ENCODE assay signal across 8 cellular contexts in genomic region chr15:78873796-78874761, GRCh38. TPM values are rescaled to one million over a fixed set of nuclear protein-coding genes. Genes with fewer than 3 reads are reported as not detected.
DNase-seq lines count a peak whose midpoint lies in the region; ATAC-seq, FAIRE-seq and TF ChIP-seq lines count a peak whose summit lies in the region.

No MANE protein-coding gene starts in this region.

- H3K9me3 Mint-ChIP-seq in natural killer cell = no peaks in the 10 kb centered on the region

- peaks cover 6% of the 10 kb centered on the region for H3K36me3 Mint-ChIP-seq in natural killer cell

- peak overlapping the region; percentile 99 to 100 for H3K27ac Mint-ChIP-seq in natural killer cell

- 1 to 100% methylated on average over 1 to 37 of the region's 38 CpGs for WGBS in H1 (ENCODE audit: extremely low coverage in 1 of 2, insufficient coverage in 1 of 2, insufficient read length in 1 of 2, insufficient replicate concordance in 2 of 2, low coverage in 1 of 2, low lambda C conversion rate in 2 of 2, missing lambda C conversion rate in 1 of 2), 2 experiments

- H4K5ac ChIP-seq in H1 (ENCODE audit: insufficient read length, low read depth, low read length) = peak overlapping the region; percentile 57

- POLR2A ChIA-PET in H1 (lab: Charles Lee; ENCODE audit: partially characterized antibody) = interaction anchor here (0.6 to 5.4 kb wide), 24 partner anchors 7 to 1876 kb away, joined by 3 to 59 read pairs (median 6); partner anchors contain the start of genes ADAMTS7 and CTSH

- peak overlapping the region; percentile 96 for H3K4ac ChIP-seq in H1 (replicated peaks; ENCODE audit: insufficient read length, low read depth, low read length)

- H3K23me2 ChIP-seq in H1 (ENCODE audit: low read depth, low read length) = peaks cover 4% of the 10 kb centered on the region; the same call in 1 of the 2 replicates

- no peaks in the 10 kb centered on the region for H3K79me1 ChIP-seq in H1 (ENCODE audit: low read depth, low read length)

- no peak for TF ChIP-seq EP300 in H1 (IDR thresholded peaks at IDR 0.05; ENCODE audit: borderline replicate concordance in 1 of 2, low read depth in 2 of 2, low read length in 2 of 2)

- CTCF ChIA-PET in H1 (lab: Charles Lee; ENCODE audit: partially characterized antibody) = interaction anchor here (0.6 to 4.2 kb wide), 11 partner anchors 11 to 1549 kb away, joined by 3 to 21 read pairs (median 5); partner anchors contain the start of gene ADAMTS7

- no peak for TF ChIP-seq RAD21 in H1 (IDR thresholded peaks at IDR 0.05 in 1 of 2, conservative IDR thresholded peaks at IDR 0.05 in 1 of 2; ENCODE audit: low read depth in 2 of 2, low read length in 2 of 2)

- H2BK20ac ChIP-seq in H1 (ENCODE audit: low read length) = no peak overlapping the region

- no peak overlapping the region for H2BK120ac ChIP-seq in H1 (replicated peaks; ENCODE audit: low read depth, low read length)

- no peak for DNase-seq in BE2C
- DNase-seq in H1 (ENCODE audit: low read depth in 1 of 2, low spot score in 2 of 2) = no peak
- peak; percentile 33 for DNase-seq in natural killer cell

- no peak overlapping the region for H3K23ac ChIP-seq in H1 (ENCODE audit: insufficient read length)

- peak overlapping the region; percentile 69 for H3K56ac ChIP-seq in H1 (replicated peaks; ENCODE audit: insufficient read length, low read depth, low read length)

- H3K79me2 ChIP-seq in H1 (ENCODE audit: control insufficient read depth in 1 of 2, insufficient read depth in 2 of 2, low read length in 2 of 2) = peaks cover 52 to 60% of the 10 kb centered on the region in 2 experiments

- peak overlapping the region; percentile 100 for H2BK5ac ChIP-seq in H1 (ENCODE audit: low read depth, low read length)

- intact Hi-C loops in natural killer cell (cut with micrococcal nuclease) = loop anchor here (2.0 kb wide), 1 partner anchor 333 kb away; the partner anchor contains the start of gene PSMA4

- H3K18ac ChIP-seq in H1 (ENCODE audit: extremely low read depth, low read length) = peak overlapping the region; percentile 72; the same call in 1 of the 2 replicates

- no peak; a peak in 2 of 3 replicates for TF ChIP-seq POLR2A in H1 (IDR thresholded peaks at IDR 0.05; ENCODE audit: control extremely low read depth in 1 of 2, low read depth in 2 of 2, low read length in 2 of 2)

- H3K4me1 Mint-ChIP-seq in natural killer cell = peaks cover 44 to 46% of the 10 kb centered on the region in 2 donors

- H3K27me3 ChIP-seq in BE2C (no peaks in the 10 kb centered on the region), H1 (replicated peaks in 1 of 4; ENCODE audit: control insufficient read depth in 3 of 4, extremely low read depth in 1 of 4, insufficient read depth in 3 of 4, low read length in 3 of 4) (no peaks in the 10 kb centered on the region)

- peaks cover 27 to 36% of the 10 kb centered on the region in 2 experiments for H4K20me1 ChIP-seq in H1 (replicated peaks in 1 of 2; ENCODE audit: control insufficient read depth in 1 of 2, insufficient read depth in 2 of 2, low read length in 2 of 2)

- H4K91ac ChIP-seq in H1 (replicated peaks; ENCODE audit: insufficient read length, low read length) = peak overlapping the region; percentile 85

- ATAC-seq in HG02973 (IDR thresholded peaks at IDR 0.05; ENCODE audit: unreplicated experiment) = peak; percentile 5
- no peak for ATAC-seq in natural killer cell
- ATAC-seq in GM18858 (IDR thresholded peaks at IDR 0.05; ENCODE audit: unreplicated experiment) = no peak
- no peak for ATAC-seq in GM21367 (IDR thresholded peaks at IDR 0.05; ENCODE audit: unreplicated experiment)
- ATAC-seq in GM18517 (IDR thresholded peaks at IDR 0.05; ENCODE audit: unreplicated experiment) = no peak

- H3K4me2 ChIP-seq in H1 (ENCODE audit: insufficient read depth in 1 of 2, low read depth in 2 of 2, low read length in 2 of 2) = peak overlapping the region; percentile 66 to 68

- TF ChIP-seq CTCF in BE2C (IDR thresholded peaks at IDR 0.05; ENCODE audit: low read depth, low read length) (no peak; the same call in 1 of the 2 replicates), VCaP (conservative IDR thresholded peaks at IDR 0.05) (peak; percentile 52), H1 (IDR thresholded peaks at IDR 0.05; ENCODE audit: control extremely low read depth in 1 of 3, insufficient read depth in 1 of 3, low read depth in 1 of 3, low read length in 3 of 3) (no peak), natural killer cell (IDR thresholded peaks at IDR 0.05) (no peak)

- peak overlapping the region; percentile 55 to 100 (median 100) for H3K9ac ChIP-seq in H1 (replicated peaks in 1 of 4; ENCODE audit: extremely low read depth in 1 of 4, low read depth in 3 of 4, low read length in 3 of 4)

- H3K4me3 Mint-ChIP-seq in natural killer cell = peak overlapping the region; percentile 96

- H4K8ac ChIP-seq in H1 (ENCODE audit: extremely low read depth, insufficient read depth, low read length) = peak overlapping the region; percentile 100; the same call in 1 of the 2 replicates

- FAIRE-seq in H1 (lab: Jason Lieb, UNC) = no peak

- H3K27ac ChIP-seq in VCaP = peak overlapping the region; percentile 100
- peak overlapping the region; percentile 100 for H3K27ac ChIP-seq in H1 (ENCODE audit: low read depth, low read length)

- no peaks in the 10 kb centered on the region for H3K9me3 ChIP-seq in BE2C
- H3K9me3 ChIP-seq in H1 (ENCODE audit: insufficient read depth in 2 of 2, low read depth in 1 of 2, low read length in 1 of 2) = no peaks in the 10 kb centered on the region

- H3K14ac ChIP-seq in H1 (ENCODE audit: insufficient read length) = no peak overlapping the region

- H3K27me3 Mint-ChIP-seq in natural killer cell (ENCODE audit: low read depth in 2 of 2) = no peaks in the 10 kb centered on the region

- H2BK15ac ChIP-seq in H1 (ENCODE audit: low read length) = no peak overlapping the region

- no peak overlapping the region for H2AK5ac ChIP-seq in H1 (ENCODE audit: low read depth, low read length)

- H2BK12ac ChIP-seq in H1 (ENCODE audit: low read depth, low read length) = no peak overlapping the region; the same call in 1 of the 2 replicates

- H2AFZ ChIP-seq in H1 (ENCODE audit: low read length) = no peak overlapping the region

- H3K36me3 ChIP-seq in BE2C (peaks cover 8% of the 10 kb centered on the region), H1 (ENCODE audit: control insufficient read depth in 2 of 4, insufficient read depth in 4 of 4, low read length in 3 of 4) (no peaks in the 10 kb centered on the region)

- H3K4me1 ChIP-seq in BE2C = no peaks in the 10 kb centered on the region
- H3K4me1 ChIP-seq in H1 (replicated peaks in 1 of 4; ENCODE audit: control insufficient read depth in 3 of 4, insufficient read depth in 4 of 4, low read length in 3 of 4) = peaks cover 1 to 11% (median 7%) of the 10 kb centered on the region in 4 experiments; a peak in 3 of 7 replicates

- H3K4me3 ChIP-seq in BE2C (ENCODE audit: low read depth, low read length) = peak overlapping the region; percentile 94
- H3K4me3 ChIP-seq in H1 (ENCODE audit: extremely low read depth in 1 of 4, insufficient read depth in 2 of 4, low read depth in 3 of 4, low read length in 4 of 4) = peak overlapping the region; percentile 97 to 100 (median 99)

TF ChIP-seq in H1, 55 proteins besides CTCF, POLR2A, EP300 and RAD21 (continues in another document):
- TF ChIP-seq SIN3A (conservative IDR thresholded peaks at IDR 0.05 in 1 of 2, IDR thresholded peaks at IDR 0.05 in 1 of 2; ENCODE audit: low read depth in 1 of 2, low read length in 2 of 2) (peak in 1 of 2 experiments; percentile 16; a peak in 1 of 4 replicates), SUZ12 (IDR thresholded peaks at IDR 0.05; ENCODE audit: low read length) (no peak), SP1 (IDR thresholded peaks at IDR 0.05; ENCODE audit: low read depth, low read length) (peak; percentile 3; the same call in 1 of the 2 replicates), TBP (IDR thresholded peaks at IDR 0.05; ENCODE audit: low read depth, low read length) (no peak), TAF7 (optimal IDR thresholded peaks at IDR 0.05; ENCODE audit: borderline replicate concordance, low read depth, low read length) (peak; percentile 2), ATF2 (IDR thresholded peaks at IDR 0.05; ENCODE audit: low read length) (no peak; the same call in 1 of the 2 replicates), POLR2AphosphoS5 (IDR thresholded peaks at IDR 0.05; ENCODE audit: low read depth, low read length) (peak; percentile 54; the same call in 1 of the 2 replicates), SAP30 (IDR thresholded peaks at IDR 0.05; ENCODE audit: insufficient read depth, insufficient replicate concordance, low read length) (peak; percentile 56), KDM5A (IDR thresholded peaks at IDR 0.05; ENCODE audit: low read length) (0 out of 2 replicates have a peak, but pooled peaks have one; percentile 4), KDM1A (IDR thresholded peaks at IDR 0.05; ENCODE audit: borderline replicate concordance, low read length) (no peak), E2F6 (IDR thresholded peaks at IDR 0.05) (no peak)

RNA-seq across cellular contexts. Expression of gene MORF4L1, which starts 1.4 kb away (rescaled TPM):
- polyA plus RNA-seq in BE2C (2012; ENCODE audit: insufficient read depth, insufficient read length, low read depth) = 455 TPM
- 533 and 562 TPM in 2 replicates for total RNA-seq in H1 (2021; fragmentation: NEBNext Ultra II Directional; extraction: Animal tissue kit (Norgen Biotek cat#: 25700))
- polyA plus RNA-seq in H1 (2011; rRNA removed) = 127 and 260 TPM in 2 replicates
- 455 TPM for polyA plus RNA-seq in H1 (2011; cell fraction: cytosol; rRNA removed)
- 66.3 TPM for polyA plus RNA-seq in H1 (2011; cell fraction: nucleus; rRNA removed)
- 484 to 839 TPM (median 577 TPM) in 4 replicates for polyA plus RNA-seq in H1 (2012, experiment 1 of 2)
- 73.1 TPM for polyA plus RNA-seq in H1 (2012, experiment 2 of 2)
- polyA plus RNA-seq in H1 (2013, experiment 1 of 2) = 575 TPM
- 580 TPM for polyA plus RNA-seq in H1 (2013, experiment 2 of 2)
- 100 and 144 TPM in 2 replicates for polyA minus RNA-seq in H1 (2011; rRNA and poly(A)+ RNA removed)
- 121 TPM for polyA minus RNA-seq in H1 (2011; cell fraction: cytosol; rRNA and poly(A)+ RNA removed)
- 98.9 TPM for polyA minus RNA-seq in H1 (2011; cell fraction: nucleus; rRNA and poly(A)+ RNA removed)
- 100 to 1,000 TPM; 316 to 348 (median 329) TPM for total RNA-seq in natural killer cell
